9 cellular contexts compared by ENCODE assay signal in genomic region chr22:25110846-25111578, GRCh38.
DNase-seq lines count a peak whose midpoint lies in the region; ATAC-seq and TF ChIP-seq lines count a peak whose summit lies in the region.
"Had no signal": no experiment of that assay in that cellular context is flagged by ENCODE, and none has a peak within 500 bp of the region (broad histone marks: within the 10 kb centered on the region; RNA-seq: fewer than 3 reads in every experiment).

No MANE protein-coding gene starts in this region.

- H3K27ac ChIP-seq in HUES48 (ENCODE audit: low read depth, low read length) (peak overlapping the region; percentile 96), fibroblast of lung (ENCODE audit: insufficient read depth, low read length) (no peak overlapping the region)
- H3K27ac ChIP-seq in naive thymus-derived CD4-positive, alpha-beta T cell (ENCODE audit: low read depth, low read length), result peak overlapping the region; percentile 16
- H3K27ac ChIP-seq: neutrophil had no signal

- peak overlapping the region; percentile 84 to 96 (median 92) for H3K4me3 Mint-ChIP-seq in naive thymus-derived CD4-positive, alpha-beta T cell
- H3K4me3 Mint-ChIP-seq in stimulated activated memory B cell treated with anti-CD40 and anti-IgM and Interleukin-4, amounts not matched to agents 10 μg/mL and 1 μg/mL and 100 μg/mL, for 72 hours, result peak overlapping the region; percentile 67

- H3K9me3 Mint-ChIP-seq in naive thymus-derived CD4-positive, alpha-beta T cell, result peaks cover 0 to 4% (median 0%) of the 10 kb centered on the region in 11 donors
- no peaks in the 10 kb centered on the region for H3K9me3 Mint-ChIP-seq in stimulated activated memory B cell treated with anti-CD40 and anti-IgM and Interleukin-4, amounts not matched to agents 10 μg/mL and 1 μg/mL and 100 μg/mL, for 72 hours

- TF ChIP-seq CTCF in fibroblast of lung (conservative IDR thresholded peaks at IDR 0.05 in 1 of 2, IDR thresholded peaks at IDR 0.05 in 1 of 2; ENCODE audit: low read depth in 1 of 2, low read length in 2 of 2), result peak; percentile 55 to 75

- H3K79me2 ChIP-seq in fibroblast of lung (ENCODE audit: control insufficient read depth, insufficient read depth, low read length), result no peaks in the 10 kb centered on the region

- H3K9me3 ChIP-seq in HUES48 (ENCODE audit: control insufficient read depth, insufficient read depth, low read length) (no peaks in the 10 kb centered on the region), fibroblast of lung (ENCODE audit: control insufficient read depth, insufficient read depth, low read depth, low read length) (no peaks in the 10 kb centered on the region)
- no peaks in the 10 kb centered on the region for H3K9me3 ChIP-seq in naive thymus-derived CD4-positive, alpha-beta T cell (ENCODE audit: control insufficient read depth in 2 of 3, low read length in 3 of 3)
- H3K9me3 ChIP-seq: neutrophil had no signal

- H4K20me1 ChIP-seq in fibroblast of lung (ENCODE audit: control insufficient read depth, extremely low read depth, insufficient read depth, low read length), result no peaks in the 10 kb centered on the region

- H3K4me3 ChIP-seq in HUES48 (ENCODE audit: low read depth, low read length) (peak overlapping the region; percentile 75), fibroblast of lung (replicated peaks in 1 of 4; ENCODE audit: control extremely low read depth in 1 of 4, insufficient read depth in 1 of 4, low read depth in 3 of 4, low read length in 4 of 4) (peak overlapping the region; percentile 42 to 51 (median 50))
- H3K4me3 ChIP-seq in naive thymus-derived CD4-positive, alpha-beta T cell (ENCODE audit: low read length), result peak overlapping the region; percentile 87

- CTCF ChIA-PET in naive thymus-derived CD4-positive, alpha-beta T cell (lab: Charles Lee), result interaction anchor here (1.0 to 2.1 kb wide), 8 partner anchors 19 to 91 kb away, joined by 3 to 11 read pairs (median 4); no protein-coding TSS in a partner anchor

- DNase-seq in DMS153 (lab: John Stamatoyannopoulos, UW), result peak; percentile 83
- peak; percentile 8 to 9 for DNase-seq in activated T-helper 1 cell treated with anti-CD3 and anti-CD28 coated beads, Interleukin-2, amount 50 U/mL, for 16 hours (ENCODE audit: low read depth in 1 of 2, low spot score in 1 of 2)
- peak; percentile 75 to 78 for DNase-seq in fibroblast of lung (ENCODE audit: low read depth in 2 of 2)
- DNase-seq in naive thymus-derived CD4-positive, alpha-beta T cell, result peak; percentile 16 to 73 (median 62)

- no peaks in the 10 kb centered on the region for H3K27me3 Mint-ChIP-seq in naive thymus-derived CD4-positive, alpha-beta T cell
- peaks cover 85% of the 10 kb centered on the region for H3K27me3 Mint-ChIP-seq in stimulated activated memory B cell treated with anti-CD40 and anti-IgM and Interleukin-4, amounts not matched to agents 10 μg/mL and 1 μg/mL and 100 μg/mL, for 72 hours

- peaks cover 11% of the 10 kb centered on the region for H3K4me1 ChIP-seq in HUES48 (ENCODE audit: control insufficient read depth, insufficient read depth, low read length)
- H3K4me1 ChIP-seq in fibroblast of lung (ENCODE audit: control insufficient read depth, extremely low read depth, insufficient read depth, low read length), result peaks cover 2% of the 10 kb centered on the region
- H3K4me1 ChIP-seq in naive thymus-derived CD4-positive, alpha-beta T cell (ENCODE audit: control insufficient read depth in 2 of 2, insufficient read depth in 2 of 2, low read length in 2 of 2), result peaks cover 5 to 16% of the 10 kb centered on the region in 2 donors

- H3K9ac ChIP-seq in HUES48 (ENCODE audit: low read depth, low read length) (no peak overlapping the region), fibroblast of lung (ENCODE audit: insufficient read depth, low read length) (peak overlapping the region; percentile 16)

- H3K27me3 ChIP-seq in HUES48 (ENCODE audit: control insufficient read depth, insufficient read depth, low read length) (no peaks in the 10 kb centered on the region), fibroblast of lung (ENCODE audit: control insufficient read depth, insufficient read depth, low read length) (no peaks in the 10 kb centered on the region)
- H3K27me3 ChIP-seq in naive thymus-derived CD4-positive, alpha-beta T cell (ENCODE audit: control insufficient read depth in 2 of 2, insufficient read depth in 2 of 2, low read length in 2 of 2), result no peaks in the 10 kb centered on the region

- peak overlapping the region; percentile 96 for H2AFZ ChIP-seq in fibroblast of lung (ENCODE audit: low read length)

- peak; percentile 83 for ATAC-seq in naive thymus-derived CD4-positive, alpha-beta T cell
- peak; percentile 60 for ATAC-seq in stimulated activated memory B cell treated with anti-CD40 and anti-IgM and Interleukin-4, amounts not matched to agents 10 μg/mL and 1 μg/mL and 100 μg/mL, for 72 hours
- no peak for ATAC-seq in GM21515 (IDR thresholded peaks at IDR 0.05; ENCODE audit: unreplicated experiment)

- intact Hi-C loops in naive thymus-derived CD4-positive, alpha-beta T cell (cut with micrococcal nuclease), result loop anchor here (1.0 to 2.0 kb wide), 6 partner anchors 30 to 159 kb away; partner anchors contain the start of gene KIAA1671 (in 1 of the 2)

- peak overlapping the region; percentile 95 for H3K4me2 ChIP-seq in fibroblast of lung (ENCODE audit: extremely low read depth, insufficient read depth, low read length)

- peaks cover 0 to 14% (median 0%) of the 10 kb centered on the region in 5 donors for H3K36me3 Mint-ChIP-seq in naive thymus-derived CD4-positive, alpha-beta T cell
- H3K36me3 Mint-ChIP-seq in stimulated activated memory B cell treated with anti-CD40 and anti-IgM and Interleukin-4, amounts not matched to agents 10 μg/mL and 1 μg/mL and 100 μg/mL, for 72 hours, result no peaks in the 10 kb centered on the region

- POLR2A ChIA-PET in naive thymus-derived CD4-positive, alpha-beta T cell (lab: Charles Lee), result interaction anchor here (0.7 to 2.2 kb wide), 4 partner anchors 40 to 63 kb away, joined by 3 to 13 read pairs (median 4); no protein-coding TSS in a partner anchor

- H3K36me3 ChIP-seq in HUES48 (ENCODE audit: control insufficient read depth, insufficient read depth, low read length) (no peaks in the 10 kb centered on the region), fibroblast of lung (ENCODE audit: control insufficient read depth, insufficient read depth, low read length) (no peaks in the 10 kb centered on the region)
- H3K36me3 ChIP-seq in naive thymus-derived CD4-positive, alpha-beta T cell (ENCODE audit: control insufficient read depth in 2 of 3, insufficient read depth in 3 of 3, low read length in 3 of 3), result no peaks in the 10 kb centered on the region
- H3K36me3 ChIP-seq: neutrophil had no signal

- peaks cover 13 to 43% (median 19%) of the 10 kb centered on the region in 7 donors for H3K4me1 Mint-ChIP-seq in naive thymus-derived CD4-positive, alpha-beta T cell
- peaks cover 17% of the 10 kb centered on the region for H3K4me1 Mint-ChIP-seq in stimulated activated memory B cell treated with anti-CD40 and anti-IgM and Interleukin-4, amounts not matched to agents 10 μg/mL and 1 μg/mL and 100 μg/mL, for 72 hours

- H3K27ac Mint-ChIP-seq in naive thymus-derived CD4-positive, alpha-beta T cell, result peak overlapping the region; percentile 69 to 95 (median 86)
- H3K27ac Mint-ChIP-seq in stimulated activated memory B cell treated with anti-CD40 and anti-IgM and Interleukin-4, amounts not matched to agents 10 μg/mL and 1 μg/mL and 100 μg/mL, for 72 hours, result peak overlapping the region; percentile 17

TF ChIP-seq in PFSK-1, 5 proteins besides CTCF, POLR2A, EP300 and RAD21:
- TF ChIP-seq FOXP2 (optimal IDR thresholded peaks at IDR 0.05; ENCODE audit: borderline replicate concordance, extremely low read depth, extremely low read length, insufficient read depth) (no peak), SIN3A (IDR thresholded peaks at IDR 0.05; ENCODE audit: borderline replicate concordance, insufficient read depth, low read length) (0 out of 2 replicates have a peak, but pooled peaks have one; percentile 29)

Comparison
In these comparisons a context has a peak if more than half of its experiments do, and no peak if none do; other contexts are left out.
1. DNase-seq: peak in every context shown above with its lines; median percentile 83 in DMS153; 76 in fibroblast of lung; 62 in naive thymus-derived CD4-positive, alpha-beta T cell; 8 in activated T-helper 1 cell treated with anti-CD3 and anti-CD28 coated beads, Interleukin-2, amount 50 U/mL, for 16 hours.